21 cellular contexts compared by ENCODE assay signal in genomic region chr1:183761871-183762270, GRCh38. TPM values are rescaled to one million over a fixed set of nuclear protein-coding genes. Genes with fewer than 3 reads are reported as not detected.
DNase-seq lines count a peak whose midpoint lies in the region; ATAC-seq and TF ChIP-seq lines count a peak whose summit lies in the region.
"Had no signal": no experiment of that assay in that cellular context is flagged by ENCODE, and none has a peak within 500 bp of the region (broad histone marks: within the 10 kb centered on the region; RNA-seq: fewer than 3 reads in every experiment).

No MANE protein-coding gene starts in this region.

- ATAC-seq in GM19467 (IDR thresholded peaks at IDR 0.05; ENCODE audit: unreplicated experiment) (no peak), GM19023 (IDR thresholded peaks at IDR 0.05; ENCODE audit: unreplicated experiment) (no peak)
- ATAC-seq: GM12878, K562, Panc1, Right ventricle myocardium inferior had no signal

- no peaks in the 10 kb centered on the region for H3K4me1 ChIP-seq in MM.1S (ENCODE audit: low read length)

- no peaks in the 10 kb centered on the region for H3K9me3 ChIP-seq in MM.1S (replicated peaks; ENCODE audit: insufficient read depth, low read length)

- H3K79me2 ChIP-seq in MM.1S (ENCODE audit: low read length): no peaks in the 10 kb centered on the region

- H3K27me3 ChIP-seq in MM.1S (replicated peaks; ENCODE audit: insufficient read depth, low read length): no peaks in the 10 kb centered on the region

- H3K36me3 ChIP-seq in MM.1S (replicated peaks; ENCODE audit: insufficient read depth, low read length): no peaks in the 10 kb centered on the region

- DNase-seq in AG04449 (ENCODE audit: low read depth, low spot score): peak; percentile 12
- DNase-seq in LHCN-M2 (ENCODE audit: low read depth): peak; percentile 20
- peak; percentile 77 for DNase-seq in astrocyte of the hippocampus (ENCODE audit: low read depth, low spot score)
- peak; percentile 39 for DNase-seq in fibroblast of pulmonary artery (ENCODE audit: low read depth)
- no peak for DNase-seq in MM.1S
- no peak for DNase-seq in GM10248 (ENCODE audit: extremely low spot score)
- DNase-seq: Caco-2; CD4-positive, alpha-beta T cell; GF-D8; NCI-H1436 treated with DMSO at 0.1 percent for 48 hours; NCI-H2029; NCI-H2171 treated with DMSO at 0.1 percent for 48 hours; NCI-H446 treated with DMSO at 0.1 percent for 48 hours; NCI-H69 had no signal

- H3K4me3 ChIP-seq in AG04449 (ENCODE audit: low read depth, low read length) (no peak overlapping the region), fibroblast of pulmonary artery (replicated peaks; ENCODE audit: low read depth, low read length) (no peak overlapping the region), MM.1S (ENCODE audit: low read length) (no peak overlapping the region)
- H3K4me3 ChIP-seq: GM12878, K562 had no signal

- H3K27ac ChIP-seq in MM.1S (ENCODE audit: low read length): no peak overlapping the region
- H3K27ac ChIP-seq: 22Rv1 had no signal

- H2AFZ ChIP-seq in MM.1S (ENCODE audit: low read length): no peak overlapping the region

- no peaks in the 10 kb centered on the region for H3F3A ChIP-seq in MM.1S (ENCODE audit: insufficient read depth, low read length)

- CTCF ChIA-PET in AG04449 (lab: Yijun Ruan, JAX): interaction anchor here (1.2 to 2.2 kb wide), 2 partner anchors 16 to 154 kb away, joined by 3 to 7 read pairs; no protein-coding TSS in a partner anchor
- CTCF ChIA-PET in GM10248 (lab: Yijun Ruan, JAX): interaction anchor here (0.9 to 1.0 kb wide), 2 partner anchors 10 to 77 kb away, joined by 3 read pairs; no protein-coding TSS in a partner anchor

- no peak overlapping the region for H3K4me2 ChIP-seq in MM.1S (ENCODE audit: low read depth, low read length)

- POLR2A ChIA-PET in AG04449 (lab: Yijun Ruan, JAX) (no interaction called here), GM10248 (lab: Yijun Ruan, JAX) (no interaction called here)

- no peak overlapping the region for H3K9ac ChIP-seq in MM.1S (ENCODE audit: low read length)

- H4K20me1 ChIP-seq in MM.1S (ENCODE audit: insufficient read depth, low read length): no peaks in the 10 kb centered on the region

- TF ChIP-seq CTCF in AG04449 (IDR thresholded peaks at IDR 0.05; ENCODE audit: insufficient read depth, low read length, missing control alignments) (no peak), fibroblast of pulmonary artery (IDR thresholded peaks at IDR 0.05; ENCODE audit: low read length, missing control alignments) (no peak), MM.1S (IDR thresholded peaks at IDR 0.05; ENCODE audit: low read length) (no peak), GM10248 (IDR thresholded peaks at IDR 0.05; ENCODE audit: control extremely low read depth, extremely low read depth, low read depth, missing control alignments) (no peak)

- no peaks in the 10 kb centered on the region for H3K9me2 ChIP-seq in MM.1S (replicated peaks; ENCODE audit: insufficient read depth, low read length)

RNA-seq across cellular contexts. Expression of gene RGL1, which starts 43.0 kb away (rescaled TPM):
- 15.7 and 17.0 TPM in 2 replicates for total RNA-seq in LHCN-M2 (2014; rRNA removed)
- 5.5 TPM for polyA plus RNA-seq in LHCN-M2 (2012)

Comparison
In these comparisons a context has a peak if more than half of its experiments do, and no peak if none do; other contexts are left out.
1. DNase-seq: peak in AG04449 (single experiment), LHCN-M2 (single experiment), astrocyte of the hippocampus (single experiment) and fibroblast of pulmonary artery (single experiment); none in MM.1S (single experiment) and GM10248 (single experiment).